1 cellular context compared by ENCODE assay signal in the genomic region with DNA sequence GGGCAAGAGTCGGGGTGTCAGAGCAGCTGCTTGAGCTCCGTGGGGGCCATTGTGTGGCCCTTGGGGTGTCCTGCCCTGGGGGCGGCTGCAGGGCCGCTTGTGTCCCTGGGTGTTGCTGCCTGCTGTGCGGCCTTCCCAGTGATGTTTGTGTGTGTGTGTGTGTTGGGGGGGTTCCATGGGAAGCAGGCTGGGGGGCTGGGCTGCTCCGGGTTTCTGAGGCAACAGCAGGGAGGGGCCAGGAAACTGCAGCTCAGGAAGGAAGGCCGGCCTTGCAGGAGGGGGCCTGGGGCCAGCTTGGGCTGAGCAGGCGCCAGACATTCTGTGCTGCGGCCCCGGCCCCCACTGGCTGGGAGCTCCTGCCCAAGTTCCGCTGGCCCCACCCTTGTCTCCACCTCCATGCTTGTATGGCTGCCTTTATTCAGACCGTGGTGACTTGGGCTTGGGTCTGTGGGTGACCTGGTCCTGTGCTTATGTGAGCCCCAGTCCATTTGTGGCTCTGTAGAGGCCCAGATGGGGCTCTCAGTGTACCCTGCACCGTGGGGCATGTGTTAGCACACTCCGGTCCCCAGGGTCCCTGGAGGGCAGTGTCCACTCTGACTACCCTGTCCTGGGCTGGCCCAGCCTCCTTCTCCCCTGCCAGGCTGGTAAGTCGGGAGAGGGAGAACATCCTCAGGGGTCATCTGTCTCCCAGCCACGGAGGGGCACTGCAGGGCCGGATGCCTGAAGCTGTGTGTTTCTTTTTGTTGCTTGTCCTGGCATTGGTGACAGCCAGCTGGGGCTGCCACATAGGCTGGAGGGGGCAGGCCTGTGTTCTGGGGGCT.
TF ChIP-seq lines count a peak whose summit lies in the region.

No MANE protein-coding gene starts in this region.

TF ChIP-seq in HepG2, 621 proteins besides CTCF, POLR2A, EP300 and RAD21 (continued from another document and continues in another):
- no peak; the same call in 1 of the 2 replicates for TF ChIP-seq ZNF704 (CRISPR knock-in tag; IDR thresholded peaks at IDR 0.05; ENCODE audit: borderline replicate concordance)
- no peak for TF ChIP-seq U2AF2 (IDR thresholded peaks at IDR 0.05; ENCODE audit: low read depth, low read length)
- peak; percentile 84; the same call in 1 of the 2 replicates for TF ChIP-seq ZSCAN20 (CRISPR knock-in tag; IDR thresholded peaks at IDR 0.05; ENCODE audit: borderline replicate concordance)
- no peak for TF ChIP-seq NONO (IDR thresholded peaks at IDR 0.05)
- TF ChIP-seq NONO (CRISPR knock-in tag; conservative IDR thresholded peaks at IDR 0.05): peak; percentile 68; the same call in 1 of the 2 replicates
- TF ChIP-seq CBFB (CRISPR knock-in tag; IDR thresholded peaks at IDR 0.05): peak; percentile 46; the same call in 1 of the 2 replicates
- TF ChIP-seq WIZ (CRISPR knock-in tag; IDR thresholded peaks at IDR 0.05): peak; percentile 67; the same call in 1 of the 2 replicates
- no peak for TF ChIP-seq PRMT3 (CRISPR knock-in tag; IDR thresholded peaks at IDR 0.05; ENCODE audit: borderline replicate concordance, low read depth)
- TF ChIP-seq PHF21A (CRISPR knock-in tag; IDR thresholded peaks at IDR 0.05): peak; percentile 96
- TF ChIP-seq HNF4A (CRISPR knock-in tag; IDR thresholded peaks at IDR 0.05): peak; percentile 84
- no peak for TF ChIP-seq ZSCAN29 (CRISPR knock-in tag; conservative IDR thresholded peaks at IDR 0.05)
- TF ChIP-seq ZNF136 (CRISPR knock-in tag; IDR thresholded peaks at IDR 0.05; ENCODE audit: low read depth): no peak; the same call in 1 of the 2 replicates
- 0 out of 2 replicates have a peak, but pooled peaks have one; percentile 54 for TF ChIP-seq CERS6 (CRISPR knock-in tag; IDR thresholded peaks at IDR 0.05)
- no peak for TF ChIP-seq ZBTB42 (CRISPR knock-in tag; IDR thresholded peaks at IDR 0.05)
- TF ChIP-seq ATF2 (CRISPR knock-in tag; IDR thresholded peaks at IDR 0.05): peak; percentile 82
- TF ChIP-seq ZNF567 (CRISPR knock-in tag; IDR thresholded peaks at IDR 0.05; ENCODE audit: borderline replicate concordance): no peak; the same call in 1 of the 2 replicates
- no peak for TF ChIP-seq ZNF224 (CRISPR knock-in tag; IDR thresholded peaks at IDR 0.05)
- TF ChIP-seq ZNF652 (CRISPR knock-in tag; IDR thresholded peaks at IDR 0.05; ENCODE audit: borderline replicate concordance, low read depth): peak; percentile 9; the same call in 1 of the 2 replicates
- TF ChIP-seq CHD2 (IDR thresholded peaks at IDR 0.05; ENCODE audit: low read depth, low read length): no peak
- TF ChIP-seq ZNF335 (CRISPR knock-in tag; IDR thresholded peaks at IDR 0.05): peak; percentile 72; the same call in 1 of the 2 replicates
- TF ChIP-seq ZNF761 (CRISPR knock-in tag; conservative IDR thresholded peaks at IDR 0.05): no peak; the same call in none of the 2 replicates
- TF ChIP-seq ZSCAN12 (CRISPR knock-in tag; IDR thresholded peaks at IDR 0.05): no peak
- TF ChIP-seq ZBTB43 (CRISPR knock-in tag; conservative IDR thresholded peaks at IDR 0.05): peak; percentile 80
- TF ChIP-seq MTA1 (CRISPR knock-in tag; IDR thresholded peaks at IDR 0.05; ENCODE audit: borderline replicate concordance): peak; percentile 54; the same call in 1 of the 2 replicates
- no peak for TF ChIP-seq ARNT (IDR thresholded peaks at IDR 0.05)
- TF ChIP-seq ZNF619 (CRISPR knock-in tag; IDR thresholded peaks at IDR 0.05): no peak
- no peak for TF ChIP-seq HNRNPK (IDR thresholded peaks at IDR 0.05; ENCODE audit: low read depth, low read length, poor library complexity, severe bottlenecking)
- no peak for TF ChIP-seq CBX2 (IDR thresholded peaks at IDR 0.05; ENCODE audit: low read depth, low read length)
- TF ChIP-seq CBX2 (CRISPR knock-in tag; IDR thresholded peaks at IDR 0.05; ENCODE audit: low read depth): peak; percentile 17; the same call in 1 of the 2 replicates
- peak; percentile 67; the same call in 1 of the 2 replicates for TF ChIP-seq RCOR2 (CRISPR knock-in tag; IDR thresholded peaks at IDR 0.05)
- TF ChIP-seq SMAD1 (CRISPR knock-in tag; IDR thresholded peaks at IDR 0.05; ENCODE audit: borderline replicate concordance, low read depth): 0 out of 2 replicates have a peak, but pooled peaks have one; percentile 7
- TF ChIP-seq, protein P1, sequence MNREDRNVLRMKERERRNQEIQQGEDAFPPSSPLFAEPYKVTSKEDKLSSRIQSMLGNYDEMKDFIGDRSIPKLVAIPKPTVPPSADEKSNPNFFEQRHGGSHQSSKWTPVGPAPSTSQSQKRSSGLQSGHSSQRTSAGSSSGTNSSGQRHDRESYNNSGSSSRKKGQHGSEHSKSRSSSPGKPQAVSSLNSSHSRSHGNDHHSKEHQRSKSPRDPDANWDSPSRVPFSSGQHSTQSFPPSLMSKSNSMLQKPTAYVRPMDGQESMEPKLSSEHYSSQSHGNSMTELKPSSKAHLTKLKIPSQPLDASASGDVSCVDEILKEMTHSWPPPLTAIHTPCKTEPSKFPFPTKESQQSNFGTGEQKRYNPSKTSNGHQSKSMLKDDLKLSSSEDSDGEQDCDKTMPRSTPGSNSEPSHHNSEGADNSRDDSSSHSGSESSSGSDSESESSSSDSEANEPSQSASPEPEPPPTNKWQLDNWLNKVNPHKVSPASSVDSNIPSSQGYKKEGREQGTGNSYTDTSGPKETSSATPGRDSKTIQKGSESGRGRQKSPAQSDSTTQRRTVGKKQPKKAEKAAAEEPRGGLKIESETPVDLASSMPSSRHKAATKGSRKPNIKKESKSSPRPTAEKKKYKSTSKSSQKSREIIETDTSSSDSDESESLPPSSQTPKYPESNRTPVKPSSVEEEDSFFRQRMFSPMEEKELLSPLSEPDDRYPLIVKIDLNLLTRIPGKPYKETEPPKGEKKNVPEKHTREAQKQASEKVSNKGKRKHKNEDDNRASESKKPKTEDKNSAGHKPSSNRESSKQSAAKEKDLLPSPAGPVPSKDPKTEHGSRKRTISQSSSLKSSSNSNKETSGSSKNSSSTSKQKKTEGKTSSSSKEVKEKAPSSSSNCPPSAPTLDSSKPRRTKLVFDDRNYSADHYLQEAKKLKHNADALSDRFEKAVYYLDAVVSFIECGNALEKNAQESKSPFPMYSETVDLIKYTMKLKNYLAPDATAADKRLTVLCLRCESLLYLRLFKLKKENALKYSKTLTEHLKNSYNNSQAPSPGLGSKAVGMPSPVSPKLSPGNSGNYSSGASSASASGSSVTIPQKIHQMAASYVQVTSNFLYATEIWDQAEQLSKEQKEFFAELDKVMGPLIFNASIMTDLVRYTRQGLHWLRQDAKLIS (CRISPR knock-in tag; IDR thresholded peaks at IDR 0.05): peak; percentile 52; the same call in 1 of the 2 replicates
- peak; percentile 81 for TF ChIP-seq IRF2 (CRISPR knock-in tag; IDR thresholded peaks at IDR 0.05)
- no peak; the same call in 1 of the 2 replicates for TF ChIP-seq ZBTB38 (CRISPR knock-in tag; IDR thresholded peaks at IDR 0.05)
- TF ChIP-seq, protein P2, sequence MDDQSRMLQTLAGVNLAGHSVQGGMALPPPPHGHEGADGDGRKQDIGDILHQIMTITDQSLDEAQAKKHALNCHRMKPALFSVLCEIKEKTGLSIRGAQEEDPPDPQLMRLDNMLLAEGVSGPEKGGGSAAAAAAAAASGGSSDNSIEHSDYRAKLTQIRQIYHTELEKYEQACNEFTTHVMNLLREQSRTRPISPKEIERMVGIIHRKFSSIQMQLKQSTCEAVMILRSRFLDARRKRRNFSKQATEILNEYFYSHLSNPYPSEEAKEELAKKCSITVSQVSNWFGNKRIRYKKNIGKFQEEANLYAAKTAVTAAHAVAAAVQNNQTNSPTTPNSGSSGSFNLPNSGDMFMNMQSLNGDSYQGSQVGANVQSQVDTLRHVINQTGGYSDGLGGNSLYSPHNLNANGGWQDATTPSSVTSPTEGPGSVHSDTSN (CRISPR knock-in tag; IDR thresholded peaks at IDR 0.05; ENCODE audit: borderline replicate concordance): no peak
- TF ChIP-seq ZNF605 (CRISPR knock-in tag; IDR thresholded peaks at IDR 0.05): peak; percentile 94
- TF ChIP-seq ETS1 (CRISPR knock-in tag; IDR thresholded peaks at IDR 0.05): peak; percentile 57; the same call in 1 of the 2 replicates
- TF ChIP-seq ZGPAT (CRISPR knock-in tag; IDR thresholded peaks at IDR 0.05): peak; percentile 96
- TF ChIP-seq ZNF460 (CRISPR knock-in tag; IDR thresholded peaks at IDR 0.05; ENCODE audit: borderline replicate concordance): no peak
- no peak for TF ChIP-seq PTBP1 (IDR thresholded peaks at IDR 0.05; ENCODE audit: low read depth, low read length, poor library complexity, severe bottlenecking)
- no peak for TF ChIP-seq ZNF383 (CRISPR knock-in tag; IDR thresholded peaks at IDR 0.05; ENCODE audit: borderline replicate concordance)
- TF ChIP-seq BHLHE40 (IDR thresholded peaks at IDR 0.05; ENCODE audit: low read length): no peak; the same call in 1 of the 2 replicates
- no peak for TF ChIP-seq MED8 (CRISPR knock-in tag; IDR thresholded peaks at IDR 0.05; ENCODE audit: insufficient replicate concordance)
- peak; percentile 62; the same call in 1 of the 2 replicates for TF ChIP-seq KMT2A (CRISPR knock-in tag; IDR thresholded peaks at IDR 0.05)
- TF ChIP-seq TRIM24 (CRISPR knock-in tag; IDR thresholded peaks at IDR 0.05): no peak; the same call in 1 of the 2 replicates
- TF ChIP-seq BRCA1 (CRISPR knock-in tag; IDR thresholded peaks at IDR 0.05): no peak; the same call in 1 of the 2 replicates
- TF ChIP-seq FOXA3 (CRISPR knock-in tag; IDR thresholded peaks at IDR 0.05): peak; percentile 51
- TF ChIP-seq MAFK (conservative IDR thresholded peaks at IDR 0.05 in 1 of 2, IDR thresholded peaks at IDR 0.05 in 1 of 2; ENCODE audit: low read length in 2 of 2): no peak
- TF ChIP-seq, protein P3, sequence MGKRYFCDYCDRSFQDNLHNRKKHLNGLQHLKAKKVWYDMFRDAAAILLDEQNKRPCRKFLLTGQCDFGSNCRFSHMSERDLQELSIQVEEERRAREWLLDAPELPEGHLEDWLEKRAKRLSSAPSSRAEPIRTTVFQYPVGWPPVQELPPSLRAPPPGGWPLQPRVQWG (CRISPR knock-in tag; IDR thresholded peaks at IDR 0.05; ENCODE audit: borderline replicate concordance, low read depth): no peak
- TF ChIP-seq ZNF337 (CRISPR knock-in tag; IDR thresholded peaks at IDR 0.05; ENCODE audit: borderline replicate concordance, low read depth): 0 out of 2 replicates have a peak, but pooled peaks have one; percentile 34
- no peak for TF ChIP-seq TBL1XR1 (IDR thresholded peaks at IDR 0.05; ENCODE audit: borderline replicate concordance, low read length, partially characterized antibody)
